In the genomic region with DNA sequence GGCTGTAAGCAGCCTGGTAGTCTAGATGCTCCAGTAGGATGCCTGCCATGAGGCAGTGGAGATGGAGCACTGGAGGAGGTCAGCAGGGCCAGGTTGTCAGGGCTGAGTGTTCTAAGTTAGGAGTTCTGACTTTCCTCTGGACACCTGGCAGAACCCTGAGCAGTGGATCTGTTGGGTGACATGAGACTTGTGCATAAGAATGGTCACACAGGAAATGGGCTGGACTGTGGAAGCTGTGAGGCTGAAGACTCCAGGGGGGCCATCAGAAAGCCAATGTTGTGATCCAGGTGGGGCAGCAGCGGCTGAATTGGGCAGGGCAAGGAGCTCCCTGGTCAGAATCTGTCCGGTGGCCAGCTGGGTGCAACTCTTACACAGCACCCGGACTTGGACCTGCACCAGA, we compare ENCODE assay signal across 21 cellular contexts. TPM values are rescaled to one million over a fixed set of nuclear protein-coding genes. Genes with fewer than 3 reads are reported as not detected.
DNase-seq lines count a peak whose midpoint lies in the region; ATAC-seq, FAIRE-seq and TF ChIP-seq lines count a peak whose summit lies in the region.
"Had no signal": no experiment of that assay in that cellular context is flagged by ENCODE, and none has a peak within 500 bp of the region (broad histone marks: within the 10 kb centered on the region; RNA-seq: fewer than 3 reads in every experiment).

No MANE protein-coding gene starts in this region.

- H3K79me2 ChIP-seq in KMS-11 (ENCODE audit: insufficient read depth, low read depth), result no peaks in the 10 kb centered on the region
- H3K79me2 ChIP-seq in H1 (ENCODE audit: control insufficient read depth in 1 of 2, insufficient read depth in 2 of 2, low read length in 2 of 2), result no peaks in the 10 kb centered on the region; a peak in 1 of 4 replicates

- no peak for TF ChIP-seq EP300 in H1 (IDR thresholded peaks at IDR 0.05; ENCODE audit: borderline replicate concordance in 1 of 2, low read depth in 2 of 2, low read length in 2 of 2)
- TF ChIP-seq EP300 in gastroesophageal sphincter (IDR thresholded peaks at IDR 0.05), result no peak

- TF ChIP-seq POLR2A in H1 (IDR thresholded peaks at IDR 0.05; ENCODE audit: control extremely low read depth in 1 of 2, low read depth in 2 of 2, low read length in 2 of 2) (no peak; a peak in 1 of 3 replicates), breast epithelium (IDR thresholded peaks at IDR 0.05) (no peak), gastroesophageal sphincter (IDR thresholded peaks at IDR 0.05) (no peak)

- no peak for ATAC-seq in activated CD8-positive, alpha-beta T cell treated with anti-CD3 and anti-CD28 coated beads for 36 hours
- no peak for ATAC-seq in activated CD8-positive, alpha-beta T cell treated with anti-CD3 and anti-CD28 coated beads, Interleukin-2, amount 10 ng/mL, durations not matched to agents 7 days and 5 days
- no peak for ATAC-seq in stimulated activated effector memory CD8-positive, alpha-beta T cell treated with anti-CD3 and anti-CD28 coated beads, Interleukin-12 subunit alpha, Interleukin-12 subunit beta, amount 100 ng/mL, for 72 hours
- no peak for ATAC-seq in gastroesophageal sphincter

- 0 out of 2 replicates have a peak overlapping the region, but pooled peaks have one; percentile 14 for H3K18ac ChIP-seq in H1 (ENCODE audit: extremely low read depth, low read length)

- no peaks in the 10 kb centered on the region for H3K9me3 Mint-ChIP-seq in activated CD8-positive, alpha-beta T cell treated with anti-CD3 and anti-CD28 coated beads for 36 hours
- no peaks in the 10 kb centered on the region for H3K9me3 Mint-ChIP-seq in activated CD8-positive, alpha-beta T cell treated with anti-CD3 and anti-CD28 coated beads, Interleukin-2, amount 10 ng/mL, durations not matched to agents 7 days and 5 days (ENCODE audit: insufficient read depth)
- H3K9me3 Mint-ChIP-seq in stimulated activated effector memory CD8-positive, alpha-beta T cell treated with anti-CD3 and anti-CD28 coated beads, Interleukin-12 subunit alpha, Interleukin-12 subunit beta, amount 100 ng/mL, for 72 hours, result no peaks in the 10 kb centered on the region
- H3K9me3 Mint-ChIP-seq in T-helper 2 cell treated with Interferon-gamma antibody and Interleukin-4, amounts not matched to agents 5 μg/mL and 100 μg/mL, for 36 hours, result no peaks in the 10 kb centered on the region
- H3K9me3 Mint-ChIP-seq: CD4-positive, CD25-positive, alpha-beta regulatory T cell had no signal

- TF ChIP-seq CTCF in activated CD8-positive, alpha-beta T cell treated with anti-CD3 and anti-CD28 coated beads for 36 hours (IDR thresholded peaks at IDR 0.05), result no peak
- TF ChIP-seq CTCF in KMS-11 (conservative IDR thresholded peaks at IDR 0.05; ENCODE audit: low read depth, low read length), result no peak
- TF ChIP-seq CTCF in H1 (IDR thresholded peaks at IDR 0.05; ENCODE audit: control extremely low read depth in 1 of 3, insufficient read depth in 1 of 3, low read depth in 1 of 3, low read length in 3 of 3), result no peak
- TF ChIP-seq CTCF in breast epithelium (IDR thresholded peaks at IDR 0.05), result no peak
- TF ChIP-seq CTCF in gastroesophageal sphincter (IDR thresholded peaks at IDR 0.05), result no peak

- H2AFZ ChIP-seq in KMS-11 (ENCODE audit: low read depth) (no peak overlapping the region; the same call in 1 of the 2 replicates), H1 (ENCODE audit: low read length) (no peak overlapping the region)

- no peak overlapping the region for H2BK12ac ChIP-seq in H1 (ENCODE audit: low read depth, low read length)

- H2BK5ac ChIP-seq in H1 (ENCODE audit: low read depth, low read length), result peak overlapping the region; percentile 52; the same call in 1 of the 2 replicates

- H3K27me3 ChIP-seq in KMS-11 (ENCODE audit: insufficient read depth, low read depth), result no peaks in the 10 kb centered on the region
- no peaks in the 10 kb centered on the region for H3K27me3 ChIP-seq in H1 (replicated peaks in 1 of 4; ENCODE audit: control insufficient read depth in 3 of 4, extremely low read depth in 1 of 4, insufficient read depth in 3 of 4, low read length in 3 of 4)
- H3K27me3 ChIP-seq in breast epithelium, result no peaks in the 10 kb centered on the region
- no peaks in the 10 kb centered on the region for H3K27me3 ChIP-seq in gastroesophageal sphincter
- H3K27me3 ChIP-seq: BE2C had no signal

- H3K79me1 ChIP-seq in H1 (ENCODE audit: low read depth, low read length), result no peaks in the 10 kb centered on the region

- no peak overlapping the region for H3K23ac ChIP-seq in H1 (ENCODE audit: insufficient read length)

- no peak overlapping the region for H4K5ac ChIP-seq in H1 (ENCODE audit: insufficient read length, low read depth, low read length)

- H2BK120ac ChIP-seq in H1 (replicated peaks; ENCODE audit: low read depth, low read length), result no peak overlapping the region

- H2BK15ac ChIP-seq in H1 (ENCODE audit: low read length), result no peak overlapping the region

- H3K23me2 ChIP-seq in H1 (ENCODE audit: low read depth, low read length), result no peaks in the 10 kb centered on the region

- 90% methylated on average over 3 of the region's 3 CpGs; no CpG with 5 or more reads in 1 of the 2 experiments for WGBS in H1 (ENCODE audit: extremely low coverage in 1 of 2, insufficient coverage in 1 of 2, insufficient read length in 1 of 2, insufficient replicate concordance in 2 of 2, low coverage in 1 of 2, low lambda C conversion rate in 2 of 2, missing lambda C conversion rate in 1 of 2), 2 experiments
- WGBS in gastroesophageal sphincter (ENCODE audit: low coverage in 1 of 2), 2 donors, result 100% methylated on average over 2 of the region's 3 CpGs

- no peak overlapping the region for H4K91ac ChIP-seq in H1 (replicated peaks; ENCODE audit: insufficient read length, low read length)

- H3K27ac Mint-ChIP-seq in activated CD8-positive, alpha-beta T cell treated with anti-CD3 and anti-CD28 coated beads for 36 hours, result peak overlapping the region; percentile 15
- no peak overlapping the region for H3K27ac Mint-ChIP-seq in activated CD8-positive, alpha-beta T cell treated with anti-CD3 and anti-CD28 coated beads, Interleukin-2, amount 10 ng/mL, durations not matched to agents 7 days and 5 days
- H3K27ac Mint-ChIP-seq in stimulated activated effector memory CD8-positive, alpha-beta T cell treated with anti-CD3 and anti-CD28 coated beads, Interleukin-12 subunit alpha, Interleukin-12 subunit beta, amount 100 ng/mL, for 72 hours, result peak overlapping the region; percentile 32
- no peak overlapping the region for H3K27ac Mint-ChIP-seq in T-helper 2 cell treated with Interferon-gamma antibody and Interleukin-4, amounts not matched to agents 5 μg/mL and 100 μg/mL, for 36 hours

- CTCF ChIA-PET in activated CD8-positive, alpha-beta T cell treated with anti-CD3 and anti-CD28 coated beads for 36 hours (lab: Charles Lee), result interaction anchor here (1.5 to 2.0 kb wide), 4 partner anchors 24 to 92 kb away, joined by 4 to 9 read pairs (median 6); partner anchors contain the start of gene C20orf203
- CTCF ChIA-PET in activated CD8-positive, alpha-beta T cell treated with anti-CD3 and anti-CD28 coated beads, Interleukin-2, amount 10 ng/mL, durations not matched to agents 7 days and 5 days (lab: Charles Lee), result interaction anchor here (0.9 to 1.5 kb wide), 2 partner anchors 13 to 81 kb away, joined by 3 to 4 read pairs; no protein-coding TSS in a partner anchor
- CTCF ChIA-PET in H1 (lab: Charles Lee; ENCODE audit: partially characterized antibody), result interaction anchor here (0.6 to 1.9 kb wide), 6 partner anchors 12 to 98 kb away, joined by 3 to 9 read pairs (median 3); no protein-coding TSS in a partner anchor

- peak overlapping the region; percentile 71 for H4K8ac ChIP-seq in H1 (ENCODE audit: extremely low read depth, insufficient read depth, low read length)

- H2BK20ac ChIP-seq in H1 (ENCODE audit: low read length), result no peak overlapping the region

- H3K4me2 ChIP-seq in KMS-11, result peak overlapping the region; percentile 46; the same call in 1 of the 2 replicates
- H3K4me2 ChIP-seq in H1 (ENCODE audit: insufficient read depth in 1 of 2, low read depth in 2 of 2, low read length in 2 of 2), result no peak overlapping the region

- no peaks in the 10 kb centered on the region for H4K20me1 ChIP-seq in KMS-11 (ENCODE audit: insufficient read depth)
- peaks cover 0 to 2% of the 10 kb centered on the region in 2 experiments for H4K20me1 ChIP-seq in H1 (replicated peaks in 1 of 2; ENCODE audit: control insufficient read depth in 1 of 2, insufficient read depth in 2 of 2, low read length in 2 of 2)

- no peak for FAIRE-seq in H1 (lab: Jason Lieb, UNC)
- FAIRE-seq: GM12891, H54 had no signal

- H3K27ac ChIP-seq in KMS-11, result peak overlapping the region; percentile 29
- no peak overlapping the region for H3K27ac ChIP-seq in H1 (ENCODE audit: low read depth, low read length)
- H3K27ac ChIP-seq in breast epithelium, result no peak overlapping the region
- H3K27ac ChIP-seq in gastroesophageal sphincter, result no peak overlapping the region
- H3K27ac ChIP-seq: 22Rv1 had no signal

- no peak for DNase-seq in activated CD8-positive, alpha-beta T cell treated with anti-CD3 and anti-CD28 coated beads for 36 hours
- DNase-seq in activated CD8-positive, alpha-beta T cell treated with anti-CD3 and anti-CD28 coated beads, Interleukin-2, amount 10 ng/mL, durations not matched to agents 7 days and 5 days, result no peak
- DNase-seq in H1 (ENCODE audit: low read depth in 1 of 2, low spot score in 2 of 2) (no peak), breast epithelium (ENCODE audit: low spot score in 2 of 2) (no peak)
- no peak for DNase-seq in stimulated activated effector memory CD8-positive, alpha-beta T cell treated with anti-CD3 and anti-CD28 coated beads, Interleukin-12 subunit alpha, Interleukin-12 subunit beta, amount 100 ng/mL, for 72 hours (ENCODE audit: low spot score in 2 of 2)
- DNase-seq in T-helper 2 cell treated with Interferon-gamma antibody and Interleukin-4, amounts not matched to agents 5 μg/mL and 100 μg/mL, for 36 hours (ENCODE audit: low spot score), result no peak
- DNase-seq: BE2C; CD4-positive, CD25-positive, alpha-beta regulatory T cell; DMS153; NCI-H1105 treated with DMSO at 0.1 percent for 48 hours; NCI-H1694 treated with DMSO at 0.1 percent for 48 hours; NCI-H2107; NCI-H2227 treated with DMSO at 0.1 percent for 48 hours; NCI-H510A treated with DMSO at 0.1 percent for 48 hours; NCI-H774; Right ventricle myocardium superior had no signal

- no peak overlapping the region for H3K56ac ChIP-seq in H1 (replicated peaks; ENCODE audit: insufficient read length, low read depth, low read length)

- no peaks in the 10 kb centered on the region for H3K36me3 ChIP-seq in KMS-11 (ENCODE audit: insufficient read depth)
- H3K36me3 ChIP-seq in H1 (ENCODE audit: control insufficient read depth in 2 of 4, insufficient read depth in 4 of 4, low read length in 3 of 4), result peaks cover 0 to 14% (median 5%) of the 10 kb centered on the region in 4 experiments; a peak in 5 of 8 replicates
- H3K36me3 ChIP-seq in breast epithelium, result no peaks in the 10 kb centered on the region
- peaks cover 0 to 80% of the 10 kb centered on the region in 2 donors for H3K36me3 ChIP-seq in gastroesophageal sphincter
- H3K36me3 ChIP-seq: BE2C had no signal

- no peaks in the 10 kb centered on the region for H3K4me1 Mint-ChIP-seq in activated CD8-positive, alpha-beta T cell treated with anti-CD3 and anti-CD28 coated beads for 36 hours (ENCODE audit: low read depth)
- H3K4me1 Mint-ChIP-seq in activated CD8-positive, alpha-beta T cell treated with anti-CD3 and anti-CD28 coated beads, Interleukin-2, amount 10 ng/mL, durations not matched to agents 7 days and 5 days (ENCODE audit: low read depth), result no peaks in the 10 kb centered on the region
- H3K4me1 Mint-ChIP-seq in stimulated activated effector memory CD8-positive, alpha-beta T cell treated with anti-CD3 and anti-CD28 coated beads, Interleukin-12 subunit alpha, Interleukin-12 subunit beta, amount 100 ng/mL, for 72 hours, result no peaks in the 10 kb centered on the region
- no peaks in the 10 kb centered on the region for H3K4me1 Mint-ChIP-seq in T-helper 2 cell treated with Interferon-gamma antibody and Interleukin-4, amounts not matched to agents 5 μg/mL and 100 μg/mL, for 36 hours (ENCODE audit: low read depth)
- H3K4me1 Mint-ChIP-seq: CD4-positive, CD25-positive, alpha-beta regulatory T cell had no signal

- no peak overlapping the region for H3K4ac ChIP-seq in H1 (replicated peaks; ENCODE audit: insufficient read length, low read depth, low read length)

- H3K9ac ChIP-seq in KMS-11, result no peak overlapping the region
- H3K9ac ChIP-seq in H1 (replicated peaks in 1 of 4; ENCODE audit: extremely low read depth in 1 of 4, low read depth in 3 of 4, low read length in 3 of 4), result no peak overlapping the region

- no peak for TF ChIP-seq RAD21 in H1 (IDR thresholded peaks at IDR 0.05 in 1 of 2, conservative IDR thresholded peaks at IDR 0.05 in 1 of 2; ENCODE audit: low read depth in 2 of 2, low read length in 2 of 2)

- peaks cover 3% of the 10 kb centered on the region for H3K36me3 Mint-ChIP-seq in activated CD8-positive, alpha-beta T cell treated with anti-CD3 and anti-CD28 coated beads for 36 hours (ENCODE audit: low read depth)
- H3K36me3 Mint-ChIP-seq in activated CD8-positive, alpha-beta T cell treated with anti-CD3 and anti-CD28 coated beads, Interleukin-2, amount 10 ng/mL, durations not matched to agents 7 days and 5 days (ENCODE audit: low read depth), result peaks cover 24% of the 10 kb centered on the region
- peaks cover 45% of the 10 kb centered on the region for H3K36me3 Mint-ChIP-seq in stimulated activated effector memory CD8-positive, alpha-beta T cell treated with anti-CD3 and anti-CD28 coated beads, Interleukin-12 subunit alpha, Interleukin-12 subunit beta, amount 100 ng/mL, for 72 hours
- peaks cover 23% of the 10 kb centered on the region for H3K36me3 Mint-ChIP-seq in T-helper 2 cell treated with Interferon-gamma antibody and Interleukin-4, amounts not matched to agents 5 μg/mL and 100 μg/mL, for 36 hours (ENCODE audit: low read depth)

- H2AK5ac ChIP-seq in H1 (ENCODE audit: low read depth, low read length), result peak overlapping the region; percentile 70; the same call in 1 of the 2 replicates

- H3K4me3 Mint-ChIP-seq in activated CD8-positive, alpha-beta T cell treated with anti-CD3 and anti-CD28 coated beads for 36 hours, result no peak overlapping the region
- no peak overlapping the region for H3K4me3 Mint-ChIP-seq in activated CD8-positive, alpha-beta T cell treated with anti-CD3 and anti-CD28 coated beads, Interleukin-2, amount 10 ng/mL, durations not matched to agents 7 days and 5 days
- no peak overlapping the region for H3K4me3 Mint-ChIP-seq in stimulated activated effector memory CD8-positive, alpha-beta T cell treated with anti-CD3 and anti-CD28 coated beads, Interleukin-12 subunit alpha, Interleukin-12 subunit beta, amount 100 ng/mL, for 72 hours
- H3K4me3 Mint-ChIP-seq in T-helper 2 cell treated with Interferon-gamma antibody and Interleukin-4, amounts not matched to agents 5 μg/mL and 100 μg/mL, for 36 hours, result no peak overlapping the region
- H3K4me3 Mint-ChIP-seq: CD4-positive, CD25-positive, alpha-beta regulatory T cell had no signal

- intact Hi-C loops in activated CD8-positive, alpha-beta T cell treated with anti-CD3 and anti-CD28 coated beads for 36 hours (cut with micrococcal nuclease), result no loop called here
- intact Hi-C loops in breast epithelium (cut with DNase I; ENCODE audit: low total_unique reads), result no loop called here

- H3K4me1 ChIP-seq in KMS-11 (ENCODE audit: low read depth, poor library complexity, severe bottlenecking), result peaks cover 97% of the 10 kb centered on the region
- peaks cover 0 to 4% (median 2%) of the 10 kb centered on the region in 4 experiments; a peak in 1 of 7 replicates for H3K4me1 ChIP-seq in H1 (replicated peaks in 1 of 4; ENCODE audit: control insufficient read depth in 3 of 4, insufficient read depth in 4 of 4, low read length in 3 of 4)
- H3K4me1 ChIP-seq in breast epithelium, result peaks cover 0 to 4% of the 10 kb centered on the region in 2 donors
- no peaks in the 10 kb centered on the region for H3K4me1 ChIP-seq in gastroesophageal sphincter
- H3K4me1 ChIP-seq: BE2C had no signal

- no peaks in the 10 kb centered on the region for H3K27me3 Mint-ChIP-seq in activated CD8-positive, alpha-beta T cell treated with anti-CD3 and anti-CD28 coated beads for 36 hours
- H3K27me3 Mint-ChIP-seq in activated CD8-positive, alpha-beta T cell treated with anti-CD3 and anti-CD28 coated beads, Interleukin-2, amount 10 ng/mL, durations not matched to agents 7 days and 5 days (ENCODE audit: low read depth), result no peaks in the 10 kb centered on the region
- no peaks in the 10 kb centered on the region for H3K27me3 Mint-ChIP-seq in T-helper 2 cell treated with Interferon-gamma antibody and Interleukin-4, amounts not matched to agents 5 μg/mL and 100 μg/mL, for 36 hours (ENCODE audit: low read depth)
- H3K27me3 Mint-ChIP-seq: CD4-positive, CD25-positive, alpha-beta regulatory T cell had no signal

- H3K9me3 ChIP-seq in H1 (ENCODE audit: insufficient read depth in 2 of 2, low read depth in 1 of 2, low read length in 1 of 2) (no peaks in the 10 kb centered on the region), breast epithelium (no peaks in the 10 kb centered on the region), gastroesophageal sphincter (no peaks in the 10 kb centered on the region)
- H3K9me3 ChIP-seq: BE2C had no signal

- no peak overlapping the region for H3K14ac ChIP-seq in H1 (ENCODE audit: insufficient read length)

- POLR2A ChIA-PET in activated CD8-positive, alpha-beta T cell treated with anti-CD3 and anti-CD28 coated beads for 36 hours (lab: Charles Lee), result interaction anchor here (0.7 kb wide), 1 partner anchor 12 kb away, joined by 3 read pairs; no protein-coding TSS in a partner anchor
- POLR2A ChIA-PET in activated CD8-positive, alpha-beta T cell treated with anti-CD3 and anti-CD28 coated beads, Interleukin-2, amount 10 ng/mL, durations not matched to agents 7 days and 5 days (lab: Charles Lee), result no interaction called here
- POLR2A ChIA-PET in H1 (lab: Charles Lee; ENCODE audit: partially characterized antibody), result interaction anchor here (1.0 to 4.2 kb wide), 9 partner anchors 10 to 107 kb away, joined by 3 to 21 read pairs (median 4); partner anchors contain the start of genes C20orf203 and DNMT3B

- H3K4me3 ChIP-seq in KMS-11 (IDR thresholded peaks at IDR 0.05; ENCODE audit: insufficient read depth, low read depth, low read length) (no peak overlapping the region), H1 (ENCODE audit: extremely low read depth in 1 of 4, insufficient read depth in 2 of 4, low read depth in 3 of 4, low read length in 4 of 4) (no peak overlapping the region), breast epithelium (no peak overlapping the region), gastroesophageal sphincter (no peak overlapping the region)

RNA-seq across cellular contexts. Expression of gene C20orf203, which starts 23.9 kb away (rescaled TPM):
- total RNA-seq in activated CD8-positive, alpha-beta T cell treated with anti-CD3 and anti-CD28 coated beads for 36 hours, result under 1 TPM; 0.16 to 0.47 TPM
- total RNA-seq in activated CD8-positive, alpha-beta T cell treated with anti-CD3 and anti-CD28 coated beads, Interleukin-2, amount 10 ng/mL, durations not matched to agents 7 days and 5 days, result under 1 TPM; 0.16 to 0.21 TPM
- total RNA-seq in H1 (2021; fragmentation: NEBNext Ultra II Directional; extraction: Animal tissue kit (Norgen Biotek cat#: 25700)), result not detected in 2 replicates
- 0.03 and 0.08 TPM in 2 replicates for polyA plus RNA-seq in H1 (2011; rRNA removed)
- polyA plus RNA-seq in H1 (2011; cell fraction: cytosol; rRNA removed), result 0.06 TPM
- polyA plus RNA-seq in H1 (2011; cell fraction: nucleus; rRNA removed), result 0.26 TPM
- 0.06 to 0.12 TPM in 2 of 4 replicates, not detected in the others for polyA plus RNA-seq in H1 (2012, experiment 1 of 2)
- not detected for polyA plus RNA-seq in H1 (2012, experiment 2 of 2)
- 0.08 TPM for polyA plus RNA-seq in H1 (2013, experiment 1 of 2)
- polyA plus RNA-seq in H1 (2013, experiment 2 of 2), result 0.02 TPM
- 0.06 and 0.22 TPM in 2 replicates for polyA minus RNA-seq in H1 (2011; rRNA and poly(A)+ RNA removed)
- not detected for polyA minus RNA-seq in H1 (2011; cell fraction: cytosol; rRNA and poly(A)+ RNA removed)
- 0.40 TPM for polyA minus RNA-seq in H1 (2011; cell fraction: nucleus; rRNA and poly(A)+ RNA removed)
- total RNA-seq in breast epithelium, result under 1 TPM; under 0.01 to 0.32 (median 0.15) TPM
- under 1 TPM in 1 of 4 donors, not detected in 3; 0.13 TPM for total RNA-seq in gastroesophageal sphincter
- total RNA-seq: Right ventricle myocardium superior had no signal

RNA-seq across cellular contexts. Expression of gene COMMD7, which starts 45.7 kb away (rescaled TPM):
- total RNA-seq in activated CD8-positive, alpha-beta T cell treated with anti-CD3 and anti-CD28 coated beads for 36 hours, result 10 to 100 TPM; 30.7 to 34.0 TPM
- 10 to 100 TPM; 65.5 to 68.4 TPM for total RNA-seq in activated CD8-positive, alpha-beta T cell treated with anti-CD3 and anti-CD28 coated beads, Interleukin-2, amount 10 ng/mL, durations not matched to agents 7 days and 5 days
- 48.8 and 48.9 TPM in 2 replicates for total RNA-seq in H1 (2021; fragmentation: NEBNext Ultra II Directional; extraction: Animal tissue kit (Norgen Biotek cat#: 25700))
- 39.4 and 39.8 TPM in 2 replicates for polyA plus RNA-seq in H1 (2011; rRNA removed)
- polyA plus RNA-seq in H1 (2011; cell fraction: cytosol; rRNA removed), result 41.8 TPM
- polyA plus RNA-seq in H1 (2011; cell fraction: nucleus; rRNA removed), result 37.4 TPM
- 37.7 to 43.8 TPM (median 39.0 TPM) in 4 replicates for polyA plus RNA-seq in H1 (2012, experiment 1 of 2)
- polyA plus RNA-seq in H1 (2012, experiment 2 of 2), result 51.1 TPM
- 50.4 TPM for polyA plus RNA-seq in H1 (2013, experiment 1 of 2)
- polyA plus RNA-seq in H1 (2013, experiment 2 of 2), result 48.5 TPM
- polyA minus RNA-seq in H1 (2011; rRNA and poly(A)+ RNA removed), result 26.8 and 28.1 TPM in 2 replicates
- polyA minus RNA-seq in H1 (2011; cell fraction: cytosol; rRNA and poly(A)+ RNA removed), result 16.2 TPM
- 27.2 TPM for polyA minus RNA-seq in H1 (2011; cell fraction: nucleus; rRNA and poly(A)+ RNA removed)
- total RNA-seq in breast epithelium, result 10 to 100 TPM; 22.7 to 30.9 (median 24.3) TPM
- total RNA-seq in gastroesophageal sphincter, result 10 to 100 TPM; 25.0 to 33.2 (median 30.7) TPM

Comparison
In these comparisons a context has a peak if more than half of its experiments do, and no peak if none do; other contexts are left out.
1. H3K27ac Mint-ChIP-seq: peak in activated CD8-positive, alpha-beta T cell treated with anti-CD3 and anti-CD28 coated beads for 36 hours (single experiment) and stimulated activated effector memory CD8-positive, alpha-beta T cell treated with anti-CD3 and anti-CD28 coated beads, Interleukin-12 subunit alpha, Interleukin-12 subunit beta, amount 100 ng/mL, for 72 hours (single experiment); none in activated CD8-positive, alpha-beta T cell treated with anti-CD3 and anti-CD28 coated beads, Interleukin-2, amount 10 ng/mL, durations not matched to agents 7 days and 5 days (single experiment) and T-helper 2 cell treated with Interferon-gamma antibody and Interleukin-4, amounts not matched to agents 5 μg/mL and 100 μg/mL, for 36 hours (single experiment).